Comparison of ENCODE assay signal across 26 cellular contexts in the genomic region with DNA sequence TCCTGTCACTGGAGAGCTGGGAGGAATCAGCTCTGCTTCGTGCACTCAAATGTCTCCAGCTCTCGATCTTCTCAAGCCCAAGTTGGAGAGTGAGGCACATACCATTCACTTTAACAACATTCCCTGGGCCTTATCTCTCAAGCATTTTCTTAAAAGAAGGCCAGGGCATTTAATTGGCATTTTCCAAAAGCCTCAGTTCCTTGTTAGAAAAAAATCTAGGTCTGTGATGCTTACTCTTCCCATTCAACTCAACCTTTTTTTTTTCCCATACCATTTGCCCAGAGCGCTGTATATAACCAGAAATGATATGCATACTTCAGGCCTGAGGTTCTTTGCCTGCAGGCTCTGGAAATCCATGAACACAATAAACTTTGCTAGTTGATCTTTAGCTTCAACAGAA. TPM values are rescaled to one million over a fixed set of nuclear protein-coding genes. Genes with fewer than 3 reads are reported as not detected.
"Had no signal": no experiment of that assay in that cellular context is flagged by ENCODE, and none has a peak within 500 bp of the region (broad histone marks: within the 10 kb centered on the region; RNA-seq: fewer than 3 reads in every experiment).

No MANE protein-coding gene starts in this region.

- H3K27me3 ChIP-seq: adrenal gland, body of pancreas, esophagus muscularis mucosa, foreskin keratinocyte, gastrocnemius medialis had no signal

- DNase-seq: activated CD4-positive, alpha-beta memory T cell treated with anti-CD3 and anti-CD28 coated beads, Interleukin-2, amount 10 ng/mL, durations not matched to agents 7 days and 5 days; activated CD4-positive, alpha-beta T cell treated with anti-CD3 and anti-CD28 coated beads for 1 hour; activated CD4-positive, alpha-beta T cell treated with anti-CD3 and anti-CD28 coated beads for 4 hours; activated CD4-positive, alpha-beta T cell treated with anti-CD3 and anti-CD28 coated beads, Interleukin-2, amount 10 ng/mL, durations not matched to agents 7 days and 5 days; activated CD4-positive, alpha-beta T cell treated with anti-CD3 and anti-CD28 coated beads, Interleukin-2, amount 50 U/mL, for 4 hours; activated effector memory CD4-positive, alpha-beta T cell treated with Interleukin-2 at 50 U/mL for 16 hours; activated naive CD4-positive, alpha-beta T cell treated with anti-CD3 and anti-CD28 coated beads for 36 hours; activated naive CD8-positive, alpha-beta T cell treated with anti-CD3 and anti-CD28 coated beads for 36 hours; activated naive CD8-positive, alpha-beta T cell treated with anti-CD3 and anti-CD28 coated beads, Interleukin-2, amount 50 U/mL, for 24 hours; activated T-cell treated with anti-CD3 and anti-CD28 coated beads, Interleukin-2, amount 50 U/mL, for 4 hours; adrenal gland; amygdala; aorta; body of pancreas; caudate nucleus; cortex of kidney; dermis blood vessel endothelial cell; effector CD4-positive, alpha-beta T cell; effector memory CD8-positive, alpha-beta T cell; erythroblast; foreskin keratinocyte; gastrocnemius medialis; glutamatergic neuron; T-helper 2 cell had no signal

- H3K4me1 ChIP-seq: body of pancreas, esophagus muscularis mucosa had no signal

- H3K36me3 ChIP-seq: adrenal gland, esophagus muscularis mucosa, gastrocnemius medialis had no signal

- H3K27ac ChIP-seq: adrenal gland, body of pancreas, esophagus muscularis mucosa, foreskin keratinocyte, gastrocnemius medialis, VCaP had no signal

- H3K4me3 ChIP-seq: adrenal gland, body of pancreas, esophagus muscularis mucosa, gastrocnemius medialis had no signal

- H3K9me3 ChIP-seq: adrenal gland, body of pancreas, esophagus muscularis mucosa, gastrocnemius medialis had no signal

RNA-seq across cellular contexts. Expression of gene QPCT, which starts 10.1 kb away (rescaled TPM):
- total RNA-seq: activated CD4-positive, alpha-beta memory T cell treated with anti-CD3 and anti-CD28 coated beads, Interleukin-2, amount 10 ng/mL, durations not matched to agents 7 days and 5 days; activated CD4-positive, alpha-beta T cell treated with anti-CD3 and anti-CD28 coated beads, Interleukin-2, amount 10 ng/mL, durations not matched to agents 7 days and 5 days had no signal
